1 cellular context compared by ENCODE assay signal in the genomic region with DNA sequence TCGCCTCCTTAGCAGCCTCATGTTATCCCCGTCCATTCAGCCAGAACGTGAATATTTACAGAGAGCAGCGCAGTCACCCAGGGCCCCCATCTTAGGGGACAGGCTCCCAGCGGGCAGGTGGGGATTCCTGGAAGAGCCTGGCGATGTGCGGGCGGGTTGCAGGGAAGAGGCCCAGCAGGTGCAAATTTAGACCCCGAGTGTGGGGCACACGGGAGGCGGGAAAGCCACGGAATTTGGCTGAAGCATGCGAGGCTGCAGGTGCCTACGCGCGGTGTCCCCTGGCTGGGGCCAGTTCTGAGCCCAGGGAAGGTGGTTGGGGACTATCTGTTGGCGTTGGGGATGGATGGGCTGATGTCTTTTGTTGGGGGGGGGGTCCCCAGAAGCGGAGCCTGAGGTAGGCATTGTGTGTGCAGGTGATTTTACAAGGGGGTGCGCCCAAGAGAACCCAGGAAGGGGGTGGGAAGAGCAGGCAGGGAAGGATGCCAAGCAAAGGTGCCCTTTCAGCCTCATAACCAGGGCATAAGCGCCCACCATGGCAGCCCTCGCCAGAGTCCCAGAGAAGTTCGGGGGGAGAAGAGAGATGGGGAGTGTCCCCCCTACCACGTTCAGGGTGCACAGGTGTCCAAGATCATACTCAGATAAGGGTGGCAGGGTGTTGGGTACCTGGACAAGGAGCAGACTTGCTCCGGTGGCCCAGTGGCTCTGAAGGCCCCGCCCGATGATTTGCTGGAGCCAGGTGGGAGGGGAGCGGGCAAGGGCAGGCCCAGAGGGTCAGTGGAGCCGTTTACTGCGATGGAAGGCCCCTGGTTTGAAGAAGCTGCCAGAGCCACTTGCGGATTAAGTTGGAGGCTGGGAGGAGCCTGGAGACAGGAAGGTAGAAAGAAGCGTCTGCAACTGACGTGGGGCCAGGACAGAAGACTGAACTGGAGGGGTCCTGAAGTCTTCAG.
TF ChIP-seq lines count a peak whose summit lies in the region.

No MANE protein-coding gene starts in this region.

TF ChIP-seq in SK-N-SH, 30 proteins besides CTCF, POLR2A, EP300 and RAD21 (continued from another document):
- TF ChIP-seq, protein P1, sequence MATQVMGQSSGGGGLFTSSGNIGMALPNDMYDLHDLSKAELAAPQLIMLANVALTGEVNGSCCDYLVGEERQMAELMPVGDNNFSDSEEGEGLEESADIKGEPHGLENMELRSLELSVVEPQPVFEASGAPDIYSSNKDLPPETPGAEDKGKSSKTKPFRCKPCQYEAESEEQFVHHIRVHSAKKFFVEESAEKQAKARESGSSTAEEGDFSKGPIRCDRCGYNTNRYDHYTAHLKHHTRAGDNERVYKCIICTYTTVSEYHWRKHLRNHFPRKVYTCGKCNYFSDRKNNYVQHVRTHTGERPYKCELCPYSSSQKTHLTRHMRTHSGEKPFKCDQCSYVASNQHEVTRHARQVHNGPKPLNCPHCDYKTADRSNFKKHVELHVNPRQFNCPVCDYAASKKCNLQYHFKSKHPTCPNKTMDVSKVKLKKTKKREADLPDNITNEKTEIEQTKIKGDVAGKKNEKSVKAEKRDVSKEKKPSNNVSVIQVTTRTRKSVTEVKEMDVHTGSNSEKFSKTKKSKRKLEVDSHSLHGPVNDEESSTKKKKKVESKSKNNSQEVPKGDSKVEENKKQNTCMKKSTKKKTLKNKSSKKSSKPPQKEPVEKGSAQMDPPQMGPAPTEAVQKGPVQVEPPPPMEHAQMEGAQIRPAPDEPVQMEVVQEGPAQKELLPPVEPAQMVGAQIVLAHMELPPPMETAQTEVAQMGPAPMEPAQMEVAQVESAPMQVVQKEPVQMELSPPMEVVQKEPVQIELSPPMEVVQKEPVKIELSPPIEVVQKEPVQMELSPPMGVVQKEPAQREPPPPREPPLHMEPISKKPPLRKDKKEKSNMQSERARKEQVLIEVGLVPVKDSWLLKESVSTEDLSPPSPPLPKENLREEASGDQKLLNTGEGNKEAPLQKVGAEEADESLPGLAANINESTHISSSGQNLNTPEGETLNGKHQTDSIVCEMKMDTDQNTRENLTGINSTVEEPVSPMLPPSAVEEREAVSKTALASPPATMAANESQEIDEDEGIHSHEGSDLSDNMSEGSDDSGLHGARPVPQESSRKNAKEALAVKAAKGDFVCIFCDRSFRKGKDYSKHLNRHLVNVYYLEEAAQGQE (IDR thresholded peaks at IDR 0.05; ENCODE audit: low read depth, low read length), result no peak
- TF ChIP-seq NFIC (IDR thresholded peaks at IDR 0.05; ENCODE audit: borderline replicate concordance), result no peak
- TF ChIP-seq TAF1 (IDR thresholded peaks at IDR 0.05; ENCODE audit: borderline replicate concordance, low read depth, low read length), result no peak
- no peak for TF ChIP-seq SIN3A (IDR thresholded peaks at IDR 0.05; ENCODE audit: borderline replicate concordance, low read depth, low read length)
- TF ChIP-seq RXRA (IDR thresholded peaks at IDR 0.05; ENCODE audit: borderline replicate concordance, low read depth), result no peak
- no peak for TF ChIP-seq FOXM1 (IDR thresholded peaks at IDR 0.05; ENCODE audit: low read depth)
